Comparison of ENCODE assay signal across 13 cellular contexts in genomic region chr10:78438094-78438906, GRCh38.
DNase-seq lines count a peak whose midpoint lies in the region; ATAC-seq and TF ChIP-seq lines count a peak whose summit lies in the region.
"Had no signal": no experiment of that assay in that cellular context is flagged by ENCODE, and none has a peak within 500 bp of the region (broad histone marks: within the 10 kb centered on the region; RNA-seq: fewer than 3 reads in every experiment).

No MANE protein-coding gene starts in this region.

- no peak overlapping the region for H3K4me3 ChIP-seq in brain microvascular endothelial cell (ENCODE audit: low read depth, low read length)
- no peak overlapping the region for H3K4me3 ChIP-seq in sigmoid colon
- no peak overlapping the region for H3K4me3 ChIP-seq in tibial nerve
- H3K4me3 ChIP-seq: SK-N-MC had no signal

- peak; percentile 32 to 51 for ATAC-seq in activated T-cell treated with anti-CD3 and anti-CD28 coated beads, Interleukin-2, amount 50 U/mL, for 72 hours (replicated peaks in 1 of 2)
- ATAC-seq in activated T-cell treated with anti-CD3 and anti-CD28 coated beads, Interleukin-2, amount 50 U/mL, for 4 hours, result no peak
- ATAC-seq in GM21619 (IDR thresholded peaks at IDR 0.05; ENCODE audit: unreplicated experiment), result no peak

- no peak overlapping the region for H3K27ac Mint-ChIP-seq in activated T-cell treated with anti-CD3 and anti-CD28 coated beads, Interleukin-2, amount 50 U/mL, for 72 hours
- no peak overlapping the region for H3K27ac Mint-ChIP-seq in immature natural killer cell

- TF ChIP-seq RAD21 in Ishikawa (IDR thresholded peaks at IDR 0.05; ENCODE audit: low read depth), result peak; percentile 41

- no peaks in the 10 kb centered on the region for H3K36me3 Mint-ChIP-seq in activated T-cell treated with anti-CD3 and anti-CD28 coated beads, Interleukin-2, amount 50 U/mL, for 72 hours (ENCODE audit: insufficient read depth in 2 of 2)
- no peaks in the 10 kb centered on the region for H3K36me3 Mint-ChIP-seq in activated T-cell treated with anti-CD3 and anti-CD28 coated beads, Interleukin-2, amount 50 U/mL, for 4 hours (ENCODE audit: insufficient read depth)
- no peaks in the 10 kb centered on the region for H3K36me3 Mint-ChIP-seq in immature natural killer cell

- peak in 1 of 2 donors; percentile 8 for DNase-seq in activated T-cell treated with anti-CD3 and anti-CD28 coated beads, Interleukin-2, amount 50 U/mL, for 72 hours
- DNase-seq in activated T-cell treated with anti-CD3 and anti-CD28 coated beads, Interleukin-2, amount 50 U/mL, for 4 hours, result no peak
- DNase-seq in brain microvascular endothelial cell, result no peak
- DNase-seq in sigmoid colon, result peak; percentile 63
- DNase-seq in tibial nerve (ENCODE audit: low spot score in 2 of 2), result no peak
- DNase-seq in immature natural killer cell, result no peak
- DNase-seq: GF-D8; IMR-90; NCI-H226; stimulated activated CD4-positive, alpha-beta T cell treated with anti-CD3 and anti-CD28 coated beads, Interleukin-2, amount 100 ng/mL, for 48 hours had no signal

- no peaks in the 10 kb centered on the region for H3K9me3 Mint-ChIP-seq in activated T-cell treated with anti-CD3 and anti-CD28 coated beads, Interleukin-2, amount 50 U/mL, for 72 hours
- no peaks in the 10 kb centered on the region for H3K9me3 Mint-ChIP-seq in activated T-cell treated with anti-CD3 and anti-CD28 coated beads, Interleukin-2, amount 50 U/mL, for 4 hours
- no peaks in the 10 kb centered on the region for H3K9me3 Mint-ChIP-seq in immature natural killer cell

- H3K27me3 ChIP-seq in brain microvascular endothelial cell (replicated peaks), result peaks cover 16% of the 10 kb centered on the region
- no peaks in the 10 kb centered on the region for H3K27me3 ChIP-seq in sigmoid colon
- no peaks in the 10 kb centered on the region for H3K27me3 ChIP-seq in tibial nerve

- no peak overlapping the region for H3K27ac ChIP-seq in brain microvascular endothelial cell
- H3K27ac ChIP-seq in sigmoid colon, result no peak overlapping the region
- no peak overlapping the region for H3K27ac ChIP-seq in tibial nerve
- H3K27ac ChIP-seq: SK-N-MC had no signal

- no peaks in the 10 kb centered on the region for H3K36me3 ChIP-seq in brain microvascular endothelial cell (replicated peaks)
- H3K36me3 ChIP-seq in sigmoid colon, result no peaks in the 10 kb centered on the region
- no peaks in the 10 kb centered on the region for H3K36me3 ChIP-seq in tibial nerve

- H3K9me3 ChIP-seq in sigmoid colon (no peaks in the 10 kb centered on the region), tibial nerve (no peaks in the 10 kb centered on the region)

- 73 to 80% methylated on average over 9 of the region's 9 CpGs for WGBS in sigmoid colon, 2 donors
- 65 to 77% methylated on average over 8 of the region's 9 CpGs for WGBS in tibial nerve, 2 donors

- TF ChIP-seq CTCF in brain microvascular endothelial cell (IDR thresholded peaks at IDR 0.05; ENCODE audit: low read depth, low read length, missing control alignments) (peak; percentile 20), sigmoid colon (IDR thresholded peaks at IDR 0.05) (no peak), tibial nerve (IDR thresholded peaks at IDR 0.05) (no peak)

- TF ChIP-seq POLR2A in sigmoid colon (IDR thresholded peaks at IDR 0.05), result no peak
- TF ChIP-seq POLR2A in tibial nerve (IDR thresholded peaks at IDR 0.05), result no peak

- H3K4me1 Mint-ChIP-seq in activated T-cell treated with anti-CD3 and anti-CD28 coated beads, Interleukin-2, amount 50 U/mL, for 72 hours (ENCODE audit: low read depth), result no peaks in the 10 kb centered on the region
- no peaks in the 10 kb centered on the region for H3K4me1 Mint-ChIP-seq in activated T-cell treated with anti-CD3 and anti-CD28 coated beads, Interleukin-2, amount 50 U/mL, for 4 hours (ENCODE audit: low read depth)
- H3K4me1 Mint-ChIP-seq in immature natural killer cell, result no peaks in the 10 kb centered on the region

- H3K4me3 Mint-ChIP-seq in activated T-cell treated with anti-CD3 and anti-CD28 coated beads, Interleukin-2, amount 50 U/mL, for 72 hours, result no peak overlapping the region
- no peak overlapping the region for H3K4me3 Mint-ChIP-seq in activated T-cell treated with anti-CD3 and anti-CD28 coated beads, Interleukin-2, amount 50 U/mL, for 4 hours
- H3K4me3 Mint-ChIP-seq in immature natural killer cell, result no peak overlapping the region

- intact Hi-C loops in sigmoid colon (cut with DNase I), result no loop called here

- in situ Hi-C loops in brain microvascular endothelial cell (cut with HindIII; ENCODE audit: low pct_ligation_motif_present, low sequenced_read_pairs), result no loop called here

- TF ChIP-seq EP300 in Ishikawa (IDR thresholded peaks at IDR 0.05; ENCODE audit: borderline replicate concordance), result no peak
- no peak for TF ChIP-seq EP300 in sigmoid colon (IDR thresholded peaks at IDR 0.05)
- TF ChIP-seq EP300 in tibial nerve (IDR thresholded peaks at IDR 0.05), result no peak

- no peaks in the 10 kb centered on the region for H3K27me3 Mint-ChIP-seq in activated T-cell treated with anti-CD3 and anti-CD28 coated beads, Interleukin-2, amount 50 U/mL, for 72 hours (ENCODE audit: low read depth)
- H3K27me3 Mint-ChIP-seq in activated T-cell treated with anti-CD3 and anti-CD28 coated beads, Interleukin-2, amount 50 U/mL, for 4 hours (ENCODE audit: low read depth), result peaks cover 2% of the 10 kb centered on the region
- H3K27me3 Mint-ChIP-seq in immature natural killer cell (ENCODE audit: low read depth in 3 of 3), result peaks cover 0 to 8% (median 6%) of the 10 kb centered on the region in 3 donors

- H3K4me1 ChIP-seq in sigmoid colon (peaks cover 0 to 65% (median 57%) of the 10 kb centered on the region in 4 donors), tibial nerve (peaks cover 0 to 34% (median 4%) of the 10 kb centered on the region in 4 donors)

TF ChIP-seq in Ishikawa, 13 proteins besides CTCF, POLR2A, EP300 and RAD21:
- no peak for TF ChIP-seq ZBTB7A (IDR thresholded peaks at IDR 0.05; ENCODE audit: low read depth)
- no peak for TF ChIP-seq FOXM1 (IDR thresholded peaks at IDR 0.05; ENCODE audit: borderline replicate concordance, low read depth)
- no peak for TF ChIP-seq NFIC (IDR thresholded peaks at IDR 0.05)
- no peak for TF ChIP-seq TEAD4 (IDR thresholded peaks at IDR 0.05)
- TF ChIP-seq CREB1 (IDR thresholded peaks at IDR 0.05; ENCODE audit: low read depth), result no peak
- no peak for TF ChIP-seq USF1 (IDR thresholded peaks at IDR 0.05)
- TF ChIP-seq MAX (IDR thresholded peaks at IDR 0.05), result no peak
- TF ChIP-seq TAF1 (IDR thresholded peaks at IDR 0.05; ENCODE audit: low read depth), result no peak
- no peak for TF ChIP-seq REST (IDR thresholded peaks at IDR 0.05; ENCODE audit: low read depth)
- no peak for TF ChIP-seq TCF12 (IDR thresholded peaks at IDR 0.05; ENCODE audit: low read depth)
- TF ChIP-seq EGR1 (IDR thresholded peaks at IDR 0.05), result no peak
- no peak for TF ChIP-seq YY1 (IDR thresholded peaks at IDR 0.05; ENCODE audit: low read depth)
- TF ChIP-seq CEBPB (IDR thresholded peaks at IDR 0.05), result no peak

Comparison
In these comparisons a context has a peak if more than half of its experiments do, and no peak if none do; other contexts are left out.
1. ATAC-seq: peak in activated T-cell treated with anti-CD3 and anti-CD28 coated beads, Interleukin-2, amount 50 U/mL, for 72 hours (2 of 2); none in activated T-cell treated with anti-CD3 and anti-CD28 coated beads, Interleukin-2, amount 50 U/mL, for 4 hours (0 of 2) and GM21619 (single experiment).